ENCODE assay signal across 25 cellular contexts in genomic region chr1:181075727-181076350, GRCh38. TPM values are rescaled to one million over a fixed set of nuclear protein-coding genes. Genes with fewer than 3 reads are reported as not detected.
"Had no signal": no experiment of that assay in that cellular context is flagged by ENCODE, and none has a peak within 500 bp of the region (broad histone marks: within the 10 kb centered on the region; RNA-seq: fewer than 3 reads in every experiment).

No MANE protein-coding gene starts in this region.

- H3K4me3 Mint-ChIP-seq: activated naive CD8-positive, alpha-beta T cell treated with anti-CD3 and anti-CD28 coated beads for 36 hours; activated T-cell treated with anti-CD3 and anti-CD28 coated beads, Interleukin-2, amount 50 U/mL, for 24 hours; effector memory CD8-positive, alpha-beta T cell; type B pancreatic cell; WTC11 had no signal

- H3K36me3 Mint-ChIP-seq: activated naive CD8-positive, alpha-beta T cell treated with anti-CD3 and anti-CD28 coated beads for 36 hours; type B pancreatic cell; WTC11 had no signal

- H3K36me3 ChIP-seq: esophagus squamous epithelium, gastroesophageal sphincter, heart right ventricle, lower lobe of right lung, spleen, thoracic aorta, vagina had no signal

- H3K27ac ChIP-seq: esophagus squamous epithelium, gastroesophageal sphincter, heart right ventricle, lower lobe of right lung, spleen, thoracic aorta, vagina had no signal

- H3K4me1 Mint-ChIP-seq: activated naive CD8-positive, alpha-beta T cell treated with anti-CD3 and anti-CD28 coated beads for 36 hours had no signal

- H3K9me3 ChIP-seq: esophagus squamous epithelium, gastroesophageal sphincter, heart right ventricle, lower lobe of right lung, thoracic aorta, vagina had no signal

- DNase-seq: activated CD4-positive, alpha-beta T cell treated with anti-CD3 and anti-CD28 coated beads, Interleukin-2, amount 50 U/mL, for 4 hours; activated CD8-positive, alpha-beta memory T cell treated with anti-CD3 and anti-CD28 coated beads for 24 hours; activated CD8-positive, alpha-beta memory T cell treated with anti-CD3 and anti-CD28 coated beads, Interleukin-2, amount 50 U/mL, for 4 hours; activated naive CD4-positive, alpha-beta T cell; activated naive CD8-positive, alpha-beta T cell treated with anti-CD3 and anti-CD28 coated beads for 36 hours; activated T-cell treated with anti-CD3 and anti-CD28 coated beads, Interleukin-2, amount 50 U/mL, for 24 hours; central memory CD4-positive, alpha-beta T cell; effector memory CD8-positive, alpha-beta T cell; esophagus squamous epithelium; heart right ventricle; lower lobe of right lung; naive B cell; occipital lobe; spleen; stimulated activated CD4-positive, alpha-beta T cell treated with anti-CD3 and anti-CD28 coated beads, Interleukin-4, amount 100 ng/mL, for 1 hour; stimulated activated naive CD4-positive, alpha-beta T cell treated with Interleukin-2 at 50 U/mL for 16 hours; T-helper 9 cell had no signal

- H3K9me3 Mint-ChIP-seq: activated T-cell treated with anti-CD3 and anti-CD28 coated beads, Interleukin-2, amount 50 U/mL, for 24 hours had no signal

- ATAC-seq: effector memory CD8-positive, alpha-beta T cell; gastroesophageal sphincter; heart right ventricle; left lobe of liver; lower lobe of right lung; WTC11 had no signal

- H3K4me3 ChIP-seq: esophagus squamous epithelium, gastroesophageal sphincter, heart right ventricle, lower lobe of right lung, spleen, thoracic aorta, vagina had no signal

- H3K4me1 ChIP-seq: esophagus squamous epithelium, lower lobe of right lung, vagina had no signal

- H3K27ac Mint-ChIP-seq: activated naive CD8-positive, alpha-beta T cell treated with anti-CD3 and anti-CD28 coated beads for 36 hours; activated T-cell treated with anti-CD3 and anti-CD28 coated beads, Interleukin-2, amount 50 U/mL, for 24 hours; activated T-helper 2 cell treated with anti-CD3 and anti-CD28 coated beads, Interferon-gamma antibody, Interleukin-2, Interleukin-4, amounts not matched to agents 10 μg/mL and 5 μg/mL and 100 μg/mL, durations not matched to agents 14 hours and 24 hours and 36 hours; effector memory CD8-positive, alpha-beta T cell; type B pancreatic cell; WTC11 had no signal

- H3K27me3 ChIP-seq: gastroesophageal sphincter, heart right ventricle, vagina had no signal

RNA-seq across cellular contexts. Expression of gene MR1, which starts 42.1 kb away (rescaled TPM):
- polyA plus RNA-seq: neural cell had no signal
